ENCODE assay signal across 8 cellular contexts in the genomic region with DNA sequence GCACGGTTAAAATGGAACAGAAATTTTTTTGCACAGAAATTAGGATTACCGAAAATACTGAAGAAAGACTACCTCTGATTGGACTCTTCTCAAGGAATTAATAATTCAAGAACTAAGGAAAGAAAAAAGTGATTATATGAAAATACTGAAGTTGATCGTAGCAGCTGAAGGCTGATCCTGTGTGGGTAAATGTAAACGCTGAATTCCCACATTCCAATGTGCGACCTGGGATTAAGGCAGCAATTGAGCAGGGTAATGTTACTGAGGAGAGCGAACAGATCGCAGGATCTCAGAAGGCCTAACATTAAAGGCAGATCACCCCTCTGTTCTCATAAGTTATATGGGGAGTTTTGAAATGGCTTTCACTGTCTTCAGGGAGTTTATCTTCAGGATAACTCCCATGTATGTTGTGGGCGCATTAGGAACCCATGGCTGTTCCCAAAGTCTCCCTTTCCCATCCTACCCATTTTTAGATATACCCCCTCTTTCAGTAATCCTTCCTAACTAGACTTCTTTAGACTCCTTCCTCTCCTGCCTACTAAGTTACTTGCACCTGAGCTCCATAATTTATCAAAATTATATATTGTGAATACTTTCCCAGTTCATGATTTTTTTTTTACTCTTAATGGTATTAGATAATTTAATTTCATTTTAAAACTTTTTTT. TPM values are rescaled to one million over a fixed set of nuclear protein-coding genes. Genes with fewer than 3 reads are reported as not detected.
DNase-seq lines count a peak whose midpoint lies in the region; TF ChIP-seq lines count a peak whose summit lies in the region.

No MANE protein-coding gene starts in this region.

- peak overlapping the region; percentile 89 for H3K27ac ChIP-seq in C4-2B
- H3K27ac ChIP-seq in muscle layer of duodenum (ENCODE audit: low read length) = peak overlapping the region; percentile 93

- intact Hi-C loops in MCF 10A (cut with micrococcal nuclease) = loop anchor here (2.0 to 10.0 kb wide), 3 partner anchors 79 to 303 kb away; a partner anchor contains a TSS

- peaks cover 17% of the 10 kb centered on the region for H3K36me3 Mint-ChIP-seq in MCF 10A (ENCODE audit: insufficient read depth, unreplicated experiment)

- no peaks in the 10 kb centered on the region for H3K27me3 ChIP-seq in muscle layer of duodenum (ENCODE audit: low read depth, low read length)

- peaks cover 0 to 2% of the 10 kb centered on the region in 2 donors for H3K36me3 ChIP-seq in muscle layer of duodenum (ENCODE audit: control insufficient read depth in 1 of 2, insufficient read depth in 2 of 2, low read length in 2 of 2)

- POLR2A ChIA-PET in MCF 10A (lab: Yijun Ruan, JAX) = interaction anchor here (0.6 to 4.0 kb wide), 15 partner anchors 8 to 740 kb away, joined by 3 to 39 read pairs (median 5); a partner anchor contains a TSS

- no peak for DNase-seq in Jurkat, Clone E6-1 (ENCODE audit: low read depth, low spot score)
- DNase-seq in MCF 10A (ENCODE audit: unreplicated experiment) (no peak), pons (ENCODE audit: low spot score) (no peak), Kasumi-1 (lab: John Stamatoyannopoulos, UW) (no peak), NOMO-1 (lab: John Stamatoyannopoulos, UW; ENCODE audit: unreplicated experiment in 2 of 2) (no peak), occipital lobe (lab: John Stamatoyannopoulos, UW) (no peak)

- no TSS peak for BruUV-seq in MCF 10A (replicated peaks; lab: Mats Ljungman, UMichigan)

- peak overlapping the region; percentile 93 for H3K4me3 Mint-ChIP-seq in MCF 10A (ENCODE audit: unreplicated experiment)

- TF ChIP-seq CTCF in C4-2B (conservative IDR thresholded peaks at IDR 0.05) (no peak), MCF 10A (IDR thresholded peaks at IDR 0.05; ENCODE audit: unreplicated experiment) (no peak)

- H3K27me3 Mint-ChIP-seq in MCF 10A (ENCODE audit: insufficient read depth, unreplicated experiment) = no peaks in the 10 kb centered on the region

- peak overlapping the region; percentile 81 for H3K4me3 ChIP-seq in Jurkat, Clone E6-1 (ENCODE audit: low read length)
- peak overlapping the region; percentile 96 to 99 for H3K4me3 ChIP-seq in muscle layer of duodenum (ENCODE audit: low read depth in 1 of 2, low read length in 2 of 2)

- H3K9me3 Mint-ChIP-seq in MCF 10A (ENCODE audit: unreplicated experiment) = peaks cover 13% of the 10 kb centered on the region

- H3K4me1 ChIP-seq in muscle layer of duodenum (ENCODE audit: control insufficient read depth in 1 of 2, insufficient read depth in 2 of 2, low read length in 2 of 2) = peaks cover 6 to 17% of the 10 kb centered on the region in 2 donors

- peak overlapping the region; percentile 70 for H3K27ac Mint-ChIP-seq in MCF 10A (ENCODE audit: low read depth, unreplicated experiment)

- CTCF ChIA-PET in MCF 10A (lab: Yijun Ruan, JAX) = interaction anchor here (0.6 to 2.6 kb wide), 8 partner anchors 10 to 511 kb away, joined by 3 to 9 read pairs (median 3); no protein-coding TSS in a partner anchor

- no peaks in the 10 kb centered on the region for H3K9me3 ChIP-seq in muscle layer of duodenum (ENCODE audit: control insufficient read depth in 1 of 2, low read length in 2 of 2)

- peaks cover 30% of the 10 kb centered on the region for H3K4me1 Mint-ChIP-seq in MCF 10A (ENCODE audit: insufficient read depth, unreplicated experiment)

RNA-seq across cellular contexts. Expression of a gene that starts 1.0 kb away (rescaled TPM):
- 190 TPM for polyA plus RNA-seq in Jurkat, Clone E6-1 (2012; ENCODE audit: insufficient read depth, insufficient read length)
- 55.5 and 56.4 TPM in 2 replicates for total RNA-seq in MCF 10A (2022)
- total RNA-seq in occipital lobe = 31.2 TPM

RNA-seq across cellular contexts. Expression of a gene that starts 28.2 kb away (rescaled TPM):
- 7.7 TPM for polyA plus RNA-seq in Jurkat, Clone E6-1 (2012; ENCODE audit: insufficient read depth, insufficient read length)
- total RNA-seq in MCF 10A (2022) (0.81 and 1.6 TPM in 2 replicates), occipital lobe (51.5 TPM)

Comparison
In these comparisons a context has a peak if more than half of its experiments do, and no peak if none do; other contexts are left out.
1. RNA of a gene that starts 28.2 kb away (total RNA-seq): 51.5 TPM in occipital lobe (single experiment); 0.81 to 1.6 TPM in MCF 10A; every median in the first group is over 10 times any median in the second.